22 cellular contexts compared by ENCODE assay signal in the genomic region with DNA sequence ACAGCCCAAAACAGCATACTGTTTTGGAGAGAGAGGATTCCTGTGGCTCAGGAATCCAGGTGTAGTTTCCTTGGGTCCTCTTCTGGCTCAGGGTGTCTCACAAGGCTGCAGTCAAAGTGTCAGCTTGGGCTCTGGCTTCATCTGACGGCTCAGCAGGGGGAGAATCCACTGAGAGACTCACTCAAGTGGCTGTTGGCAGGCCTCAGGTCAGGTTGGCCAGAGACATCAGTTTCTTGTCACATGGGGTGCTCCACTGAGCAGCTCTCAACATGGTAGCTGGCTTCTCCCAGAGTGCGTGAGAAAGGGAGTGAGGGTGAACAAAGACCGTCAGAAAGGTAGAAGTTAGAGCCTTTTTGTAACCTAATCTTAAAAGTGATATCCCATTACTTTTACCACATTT.
DNase-seq lines count a peak whose midpoint lies in the region; ATAC-seq, FAIRE-seq and TF ChIP-seq lines count a peak whose summit lies in the region.
"Had no signal": no experiment of that assay in that cellular context is flagged by ENCODE, and none has a peak within 500 bp of the region (broad histone marks: within the 10 kb centered on the region; RNA-seq: fewer than 3 reads in every experiment).

No MANE protein-coding gene starts in this region.

- no peak overlapping the region for H2BK12ac ChIP-seq in H1 (ENCODE audit: low read depth, low read length)

- 0 out of 2 replicates have a peak overlapping the region, but pooled peaks have one; percentile 46 for H2AFZ ChIP-seq in H1 (ENCODE audit: low read length)

- TF ChIP-seq POLR2A in H1 (IDR thresholded peaks at IDR 0.05; ENCODE audit: control extremely low read depth in 1 of 2, low read depth in 2 of 2, low read length in 2 of 2) = no peak

- H2BK20ac ChIP-seq in H1 (ENCODE audit: low read length) = no peak overlapping the region

- no peak overlapping the region for H3K4me2 ChIP-seq in H1 (ENCODE audit: insufficient read depth in 1 of 2, low read depth in 2 of 2, low read length in 2 of 2)
- H3K4me2 ChIP-seq: BLaER1 had no signal

- H4K8ac ChIP-seq in H1 (ENCODE audit: extremely low read depth, insufficient read depth, low read length) = no peak overlapping the region

- TF ChIP-seq EP300 in H1 (IDR thresholded peaks at IDR 0.05; ENCODE audit: borderline replicate concordance in 1 of 2, low read depth in 2 of 2, low read length in 2 of 2) = no peak

- no peaks in the 10 kb centered on the region for H3K9me3 ChIP-seq in H1 (ENCODE audit: insufficient read depth in 2 of 2, low read depth in 1 of 2, low read length in 1 of 2)
- H3K9me3 ChIP-seq: BLaER1, Caco-2 had no signal

- no peak overlapping the region for H2BK5ac ChIP-seq in H1 (ENCODE audit: low read depth, low read length)

- no peak overlapping the region for H3K9ac ChIP-seq in H1 (replicated peaks in 1 of 4; ENCODE audit: extremely low read depth in 1 of 4, low read depth in 3 of 4, low read length in 3 of 4)
- H3K9ac ChIP-seq: BLaER1 had no signal

- H4K91ac ChIP-seq in H1 (replicated peaks; ENCODE audit: insufficient read length, low read length) = no peak overlapping the region

- no peak overlapping the region for H4K5ac ChIP-seq in H1 (ENCODE audit: insufficient read length, low read depth, low read length)

- H3K79me1 ChIP-seq in H1 (ENCODE audit: low read depth, low read length) = no peaks in the 10 kb centered on the region

- H3K14ac ChIP-seq in H1 (ENCODE audit: insufficient read length) = no peak overlapping the region

- DNase-seq in NCI-H1092 (lab: John Stamatoyannopoulos, UW) = peak; percentile 29
- DNase-seq in NCI-H1092 treated with DMSO at 0.1 percent for 48 hours (lab: John Stamatoyannopoulos, UW) = no peak
- DNase-seq in Right ventricle myocardium superior = peak; percentile 40
- DNase-seq in left cardiac atrium = no peak
- no peak for DNase-seq in H1 (ENCODE audit: low read depth in 1 of 2, low spot score in 2 of 2)
- DNase-seq in activated naive CD4-positive, alpha-beta T cell treated with Interleukin-2 at 50 U/mL for 16 hours = no peak
- no peak for DNase-seq in GF-D8 (lab: John Stamatoyannopoulos, UW)
- DNase-seq: Caco-2; CD4-positive, CD25-positive, alpha-beta regulatory T cell; CD8-positive, alpha-beta T cell; DMS153; DND-41; GDM1; GOT3; H7; HCEC 1CT had no signal

- POLR2A ChIA-PET in H1 (lab: Charles Lee; ENCODE audit: partially characterized antibody) = no interaction called here

- no peak for FAIRE-seq in H1 (lab: Jason Lieb, UNC)
- FAIRE-seq: A204.1, GM12891, GM18507 had no signal

- no peak overlapping the region for H2BK120ac ChIP-seq in H1 (replicated peaks; ENCODE audit: low read depth, low read length)

- no peaks in the 10 kb centered on the region for H4K20me1 ChIP-seq in H1 (replicated peaks in 1 of 2; ENCODE audit: control insufficient read depth in 1 of 2, insufficient read depth in 2 of 2, low read length in 2 of 2)
- H4K20me1 ChIP-seq: BLaER1 had no signal

- no peaks in the 10 kb centered on the region for H3K36me3 ChIP-seq in H1 (ENCODE audit: control insufficient read depth in 2 of 4, insufficient read depth in 4 of 4, low read length in 3 of 4)
- H3K36me3 ChIP-seq: BLaER1 had no signal

- peaks cover 0 to 7% (median 0%) of the 10 kb centered on the region in 4 experiments; a peak in 2 of 7 replicates for H3K4me1 ChIP-seq in H1 (replicated peaks in 1 of 4; ENCODE audit: control insufficient read depth in 3 of 4, insufficient read depth in 4 of 4, low read length in 3 of 4)
- H3K4me1 ChIP-seq: BLaER1, Caco-2 had no signal

- no peaks in the 10 kb centered on the region for H3K27me3 ChIP-seq in H1 (replicated peaks in 1 of 4; ENCODE audit: control insufficient read depth in 3 of 4, extremely low read depth in 1 of 4, insufficient read depth in 3 of 4, low read length in 3 of 4)
- H3K27me3 ChIP-seq: BLaER1 had no signal

- 59% methylated on average over 3 of the region's 3 CpGs; no CpG with 5 or more reads in 1 of the 2 experiments for WGBS in H1 (ENCODE audit: extremely low coverage in 1 of 2, insufficient coverage in 1 of 2, insufficient read length in 1 of 2, insufficient replicate concordance in 2 of 2, low coverage in 1 of 2, low lambda C conversion rate in 2 of 2, missing lambda C conversion rate in 1 of 2), 2 experiments

- CTCF ChIA-PET in H1 (lab: Charles Lee; ENCODE audit: partially characterized antibody) = interaction anchor here (0.6 to 4.0 kb wide), 6 partner anchors 9 to 301 kb away, joined by 3 to 13 read pairs (median 4); no protein-coding TSS in a partner anchor

- no peak overlapping the region for H2AK5ac ChIP-seq in H1 (ENCODE audit: low read depth, low read length)

- no peak overlapping the region for H3K23ac ChIP-seq in H1 (ENCODE audit: insufficient read length)

- H3K27ac ChIP-seq in H1 (ENCODE audit: low read depth, low read length) = no peak overlapping the region
- H3K27ac ChIP-seq: 22Rv1, BLaER1, C4-2B had no signal

- no peaks in the 10 kb centered on the region for H3K79me2 ChIP-seq in H1 (ENCODE audit: control insufficient read depth in 1 of 2, insufficient read depth in 2 of 2, low read length in 2 of 2)

- no peak overlapping the region for H3K4me3 ChIP-seq in H1 (ENCODE audit: extremely low read depth in 1 of 4, insufficient read depth in 2 of 4, low read depth in 3 of 4, low read length in 4 of 4)
- H3K4me3 ChIP-seq: BLaER1 had no signal

- ATAC-seq in Right ventricle myocardium superior (ENCODE audit: poor library complexity) (peak; percentile 34), left cardiac atrium (no peak)
- ATAC-seq: CD8-positive, alpha-beta T cell had no signal

- no peak overlapping the region for H3K56ac ChIP-seq in H1 (replicated peaks; ENCODE audit: insufficient read length, low read depth, low read length)

- H3K23me2 ChIP-seq in H1 (ENCODE audit: low read depth, low read length) = no peaks in the 10 kb centered on the region

- H3K18ac ChIP-seq in H1 (ENCODE audit: extremely low read depth, low read length) = no peak overlapping the region

- intact Hi-C loops in Right ventricle myocardium superior (cut with DNase I) (no loop called here), left cardiac atrium (cut with DNase I) (loop anchor here in 1 of 2 donors (10.0 kb wide), 1 partner anchor 282 kb away; no protein-coding TSS in a partner anchor)

- no peak for TF ChIP-seq RAD21 in H1 (IDR thresholded peaks at IDR 0.05 in 1 of 2, conservative IDR thresholded peaks at IDR 0.05 in 1 of 2; ENCODE audit: low read depth in 2 of 2, low read length in 2 of 2)

- TF ChIP-seq CTCF in H1 (IDR thresholded peaks at IDR 0.05; ENCODE audit: control extremely low read depth in 1 of 3, insufficient read depth in 1 of 3, low read depth in 1 of 3, low read length in 3 of 3) = no peak

- no peak overlapping the region for H3K4ac ChIP-seq in H1 (replicated peaks; ENCODE audit: insufficient read length, low read depth, low read length)

- no peak overlapping the region for H2BK15ac ChIP-seq in H1 (ENCODE audit: low read length)

TF ChIP-seq in H1, 55 proteins besides CTCF, POLR2A, EP300 and RAD21:
- TF ChIP-seq ASH2L (IDR thresholded peaks at IDR 0.05; ENCODE audit: low read length) (no peak), TEAD4 (IDR thresholded peaks at IDR 0.05; ENCODE audit: low read depth, low read length) (no peak), NRF1 (IDR thresholded peaks at IDR 0.05; ENCODE audit: low read depth, low read length) (no peak), RBBP5 (IDR thresholded peaks at IDR 0.05; ENCODE audit: borderline replicate concordance, low read depth, low read length) (no peak), CEBPB (IDR thresholded peaks at IDR 0.05; ENCODE audit: low read depth, low read length) (no peak), SP1 (IDR thresholded peaks at IDR 0.05; ENCODE audit: low read depth, low read length) (no peak)

Comparison
In these comparisons a context has a peak if more than half of its experiments do, and no peak if none do; other contexts are left out.
1. DNase-seq: peak in NCI-H1092 (single experiment) and Right ventricle myocardium superior (single experiment); none in NCI-H1092 treated with DMSO at 0.1 percent for 48 hours (single experiment), left cardiac atrium (single experiment), H1 (0 of 2), activated naive CD4-positive, alpha-beta T cell treated with Interleukin-2 at 50 U/mL for 16 hours (single experiment) and GF-D8 (single experiment).